In the genomic region with DNA sequence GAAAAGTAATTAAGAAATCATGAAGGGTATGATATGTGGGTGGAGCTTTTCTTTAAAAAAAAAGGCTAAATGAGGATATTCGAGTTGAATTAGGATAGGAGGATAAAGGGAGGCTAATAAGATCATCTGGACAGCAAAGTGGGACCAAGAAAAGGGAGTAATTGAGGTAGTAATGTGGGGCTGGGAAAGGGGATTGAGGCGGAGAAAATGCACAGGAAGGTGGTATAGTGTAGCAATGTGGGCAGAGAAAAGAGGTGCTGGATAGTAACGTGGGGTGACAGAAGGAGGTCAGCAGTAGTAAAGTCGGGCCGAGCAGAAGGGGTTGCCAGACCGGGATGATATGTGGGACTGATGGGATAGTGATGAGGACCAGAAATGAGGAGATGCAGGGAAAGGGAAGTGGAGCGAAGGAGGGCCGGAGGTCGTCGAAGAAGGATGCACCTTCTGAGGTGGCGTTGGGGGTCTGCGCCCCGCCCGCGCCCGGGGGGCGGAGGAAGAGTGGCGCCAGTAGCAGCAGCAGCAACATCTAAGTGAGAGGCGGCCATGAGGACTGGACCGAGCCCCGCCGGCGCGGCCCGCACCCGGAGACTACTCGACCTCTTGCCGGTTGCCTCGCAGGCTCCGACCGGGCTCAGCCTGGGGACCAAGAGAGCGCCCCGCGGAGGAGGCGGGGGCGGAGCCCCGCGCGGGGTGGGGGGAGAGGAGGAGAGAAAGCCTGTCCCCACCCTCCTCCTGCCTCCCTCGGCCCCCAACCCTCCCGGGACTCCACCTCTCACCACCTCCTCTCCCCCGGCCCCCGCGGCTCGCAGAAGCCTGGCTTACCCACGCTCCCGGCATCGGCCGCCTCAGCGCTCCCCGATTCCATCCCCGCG, we compare ENCODE assay signal across 9 cellular contexts. TPM values are rescaled to one million over a fixed set of nuclear protein-coding genes. Genes with fewer than 3 reads are reported as not detected.
DNase-seq lines count a peak whose midpoint lies in the region; ATAC-seq and TF ChIP-seq lines count a peak whose summit lies in the region.
"Had no signal": no experiment of that assay in that cellular context is flagged by ENCODE, and none has a peak within 500 bp of the region (broad histone marks: within the 10 kb centered on the region; RNA-seq: fewer than 3 reads in every experiment).

No MANE protein-coding gene starts in this region.

- TF ChIP-seq POLR2A in transverse colon (IDR thresholded peaks at IDR 0.05), result no peak

- H4K20me1 ChIP-seq in neural cell (ENCODE audit: insufficient read depth), result no peaks in the 10 kb centered on the region

- H2AFZ ChIP-seq in neural cell (ENCODE audit: low read depth, low read length), result peak overlapping the region; percentile 80

- H3K4me1 ChIP-seq in ES-I3 (ENCODE audit: insufficient read depth, low read length) (peaks cover 14% of the 10 kb centered on the region), transverse colon (peaks cover 5 to 41% (median 29%) of the 10 kb centered on the region in 4 donors)

- peaks cover 11% of the 10 kb centered on the region for H3K79me2 ChIP-seq in neural cell (replicated peaks; ENCODE audit: insufficient read depth, low read length)

- H3K9me3 ChIP-seq in ES-I3 (ENCODE audit: control insufficient read depth, insufficient read depth, low read length), result no peaks in the 10 kb centered on the region
- no peaks in the 10 kb centered on the region for H3K9me3 ChIP-seq in neural cell (ENCODE audit: low read length)
- H3K9me3 ChIP-seq in transverse colon, result no peaks in the 10 kb centered on the region

- H3K4me2 ChIP-seq in neural cell (ENCODE audit: low read length), result peak overlapping the region; percentile 99

- TF ChIP-seq EP300 in neural cell (conservative IDR thresholded peaks at IDR 0.05; ENCODE audit: poor library complexity, severe bottlenecking) (no peak), transverse colon (IDR thresholded peaks at IDR 0.05; ENCODE audit: low read depth) (no peak)

- TF ChIP-seq CTCF in fibroblast of villous mesenchyme (IDR thresholded peaks at IDR 0.05; ENCODE audit: insufficient read depth, low read depth, low read length) (no peak), neural cell (IDR thresholded peaks at IDR 0.05; ENCODE audit: poor library complexity, severe bottlenecking) (no peak), transverse colon (IDR thresholded peaks at IDR 0.05) (no peak)

- ATAC-seq in HG02885 (IDR thresholded peaks at IDR 0.05; ENCODE audit: poor library complexity, unreplicated experiment) (peak; percentile 41), GM18873 (IDR thresholded peaks at IDR 0.05; ENCODE audit: low FRiP score, unreplicated experiment) (no peak)

- peak; percentile 45 for DNase-seq in OCI-M1 (lab: John Stamatoyannopoulos, UW)
- DNase-seq in activated effector memory CD4-positive, alpha-beta T cell treated with Interleukin-2 at 50 U/mL for 16 hours, result peak; percentile 48
- peak; percentile 72 for DNase-seq in fibroblast of villous mesenchyme (ENCODE audit: low read depth)
- DNase-seq in transverse colon, result peak; percentile 69

- TF ChIP-seq RAD21 in neural cell (conservative IDR thresholded peaks at IDR 0.05), result no peak

- H3K27me3 ChIP-seq in neural cell (ENCODE audit: insufficient read depth, low read depth, low read length) (no peaks in the 10 kb centered on the region), transverse colon (peaks cover 34% of the 10 kb centered on the region)

- WGBS in transverse colon (ENCODE audit: low coverage in 1 of 2), 2 donors, result 4 to 13% methylated on average over 5 to 26 of the region's 53 CpGs

- intact Hi-C loops in transverse colon (cut with DNase I; ENCODE audit: low total_unique reads), result no loop called here

- H3K4me3 ChIP-seq in fibroblast of villous mesenchyme (ENCODE audit: low read depth, low read length) (peak overlapping the region; percentile 73), neural cell (ENCODE audit: low read length) (peak overlapping the region; percentile 69), transverse colon (peak overlapping the region; percentile 25 to 96 (median 75))

- in situ Hi-C loops in transverse colon (cut with MboI; ENCODE audit: low pct_ligation_motif_present in 1 of 4, low pct_unique_long_range_greater_than_20kb in 1 of 4, low sequenced_read_pairs in 3 of 4), result no loop called here

- H3K9ac ChIP-seq in ES-I3 (ENCODE audit: low read depth, low read length) (peak overlapping the region; percentile 63), neural cell (ENCODE audit: low read length) (peak overlapping the region; percentile 95)

- H3K9me2 ChIP-seq in neural cell (ENCODE audit: insufficient read depth, low read length), result no peaks in the 10 kb centered on the region

- no peaks in the 10 kb centered on the region for H3K36me3 ChIP-seq in ES-I3 (ENCODE audit: insufficient read depth, low read length)
- no peaks in the 10 kb centered on the region for H3K36me3 ChIP-seq in neural cell (ENCODE audit: insufficient read depth, low read length)
- H3K36me3 ChIP-seq in transverse colon, result no peaks in the 10 kb centered on the region

- no peaks in the 10 kb centered on the region for H3F3A ChIP-seq in neural cell (ENCODE audit: insufficient read depth, low read length, poor library complexity, severe bottlenecking)

- H3K27ac ChIP-seq in neural cell (ENCODE audit: low read length), result peak overlapping the region; percentile 95
- peak overlapping the region; percentile 76 to 88 (median 80) for H3K27ac ChIP-seq in transverse colon

TF ChIP-seq in neural cell, 6 proteins besides CTCF, POLR2A, EP300 and RAD21:
- no peak for TF ChIP-seq MXI1 (conservative IDR thresholded peaks at IDR 0.05; ENCODE audit: poor library complexity, severe bottlenecking)
- peak; percentile 42 for TF ChIP-seq POLR2AphosphoS5 (IDR thresholded peaks at IDR 0.05)
- TF ChIP-seq EZH2 (IDR thresholded peaks at IDR 0.05; ENCODE audit: borderline replicate concordance, insufficient read depth, low read length, poor library complexity, severe bottlenecking), result no peak
- TF ChIP-seq TAF1 (IDR thresholded peaks at IDR 0.05; ENCODE audit: low read depth), result peak; percentile 36
- TF ChIP-seq SMC3 (conservative IDR thresholded peaks at IDR 0.05; ENCODE audit: poor library complexity), result no peak
- TF ChIP-seq, protein P1, sequence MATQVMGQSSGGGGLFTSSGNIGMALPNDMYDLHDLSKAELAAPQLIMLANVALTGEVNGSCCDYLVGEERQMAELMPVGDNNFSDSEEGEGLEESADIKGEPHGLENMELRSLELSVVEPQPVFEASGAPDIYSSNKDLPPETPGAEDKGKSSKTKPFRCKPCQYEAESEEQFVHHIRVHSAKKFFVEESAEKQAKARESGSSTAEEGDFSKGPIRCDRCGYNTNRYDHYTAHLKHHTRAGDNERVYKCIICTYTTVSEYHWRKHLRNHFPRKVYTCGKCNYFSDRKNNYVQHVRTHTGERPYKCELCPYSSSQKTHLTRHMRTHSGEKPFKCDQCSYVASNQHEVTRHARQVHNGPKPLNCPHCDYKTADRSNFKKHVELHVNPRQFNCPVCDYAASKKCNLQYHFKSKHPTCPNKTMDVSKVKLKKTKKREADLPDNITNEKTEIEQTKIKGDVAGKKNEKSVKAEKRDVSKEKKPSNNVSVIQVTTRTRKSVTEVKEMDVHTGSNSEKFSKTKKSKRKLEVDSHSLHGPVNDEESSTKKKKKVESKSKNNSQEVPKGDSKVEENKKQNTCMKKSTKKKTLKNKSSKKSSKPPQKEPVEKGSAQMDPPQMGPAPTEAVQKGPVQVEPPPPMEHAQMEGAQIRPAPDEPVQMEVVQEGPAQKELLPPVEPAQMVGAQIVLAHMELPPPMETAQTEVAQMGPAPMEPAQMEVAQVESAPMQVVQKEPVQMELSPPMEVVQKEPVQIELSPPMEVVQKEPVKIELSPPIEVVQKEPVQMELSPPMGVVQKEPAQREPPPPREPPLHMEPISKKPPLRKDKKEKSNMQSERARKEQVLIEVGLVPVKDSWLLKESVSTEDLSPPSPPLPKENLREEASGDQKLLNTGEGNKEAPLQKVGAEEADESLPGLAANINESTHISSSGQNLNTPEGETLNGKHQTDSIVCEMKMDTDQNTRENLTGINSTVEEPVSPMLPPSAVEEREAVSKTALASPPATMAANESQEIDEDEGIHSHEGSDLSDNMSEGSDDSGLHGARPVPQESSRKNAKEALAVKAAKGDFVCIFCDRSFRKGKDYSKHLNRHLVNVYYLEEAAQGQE (IDR thresholded peaks at IDR 0.05; ENCODE audit: borderline replicate concordance), result peak; percentile 48

RNA-seq across cellular contexts. Expression of gene GABBR1, which starts 0.9 kb away (rescaled TPM):
- 12.5 and 13.9 TPM in 2 replicates for total RNA-seq in fibroblast of villous mesenchyme
- 108 and 120 TPM in 2 replicates for polyA plus RNA-seq in neural cell
- 212 and 216 TPM in 2 replicates for polyA minus RNA-seq in neural cell
- total RNA-seq in transverse colon, result 10 to 100 TPM; 11.5 to 40.4 (median 30.5) TPM

RNA-seq across cellular contexts. Expression of gene MOG, which starts 24.8 kb away (rescaled TPM):
- total RNA-seq in fibroblast of villous mesenchyme (not detected in 2 replicates), transverse colon (not detected)
- polyA plus RNA-seq in neural cell, result not detected in 2 replicates
- 0.49 TPM in 1 of 2 replicates, not detected in the other for polyA minus RNA-seq in neural cell
- total RNA-seq: activated CD8-positive, alpha-beta memory T cell treated with anti-CD3 and anti-CD28 coated beads for 36 hours had no signal

RNA-seq across cellular contexts. Expression of gene OR2H2, which starts 47.2 kb away (rescaled TPM):
- total RNA-seq in fibroblast of villous mesenchyme (not detected in 2 replicates), transverse colon (not detected)
- not detected in 2 replicates for polyA plus RNA-seq in neural cell
- polyA minus RNA-seq in neural cell, result not detected in 2 replicates
- total RNA-seq: activated CD8-positive, alpha-beta memory T cell treated with anti-CD3 and anti-CD28 coated beads for 36 hours had no signal

RNA-seq across cellular contexts. Expression of gene ZFP57, which starts 48.9 kb away (rescaled TPM):
- total RNA-seq in fibroblast of villous mesenchyme (0.32 TPM in 1 of 2 replicates, not detected in the other), transverse colon (under 1 TPM in 1 of 4 donors, not detected in 3; 0.27 TPM)
- not detected in 2 replicates for polyA plus RNA-seq in neural cell
- polyA minus RNA-seq in neural cell, result not detected in 2 replicates
